ENCODE assay signal across 18 cellular contexts in the genomic region with DNA sequence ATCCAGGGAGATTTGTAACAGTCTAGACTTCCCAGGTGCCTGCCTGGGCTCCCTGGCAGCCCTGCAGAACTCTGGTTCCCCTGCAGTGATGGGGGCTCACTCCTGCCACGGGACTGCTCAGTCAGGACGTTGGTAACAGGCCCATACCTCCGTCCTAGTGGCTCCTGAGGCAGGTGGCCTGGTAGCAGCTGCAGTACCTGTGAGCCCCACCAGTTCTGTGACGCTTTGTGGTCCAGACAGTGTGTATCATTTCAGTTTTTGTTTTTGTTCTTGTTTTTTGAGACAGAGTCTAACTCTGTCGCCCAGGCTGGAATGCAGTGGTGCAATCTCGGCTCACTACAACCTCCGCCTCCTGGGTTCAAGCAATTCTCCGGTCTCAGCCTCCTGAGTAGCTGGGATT. TPM values are rescaled to one million over a fixed set of nuclear protein-coding genes. Genes with fewer than 3 reads are reported as not detected.
DNase-seq lines count a peak whose midpoint lies in the region; ATAC-seq, FAIRE-seq and TF ChIP-seq lines count a peak whose summit lies in the region.
"Had no signal": no experiment of that assay in that cellular context is flagged by ENCODE, and none has a peak within 500 bp of the region (broad histone marks: within the 10 kb centered on the region; RNA-seq: fewer than 3 reads in every experiment).

No MANE protein-coding gene starts in this region.

- H3K9me3 ChIP-seq in left ventricle myocardium inferior (replicated peaks), result no peaks in the 10 kb centered on the region
- H3K9me3 ChIP-seq in right atrium auricular region, result no peaks in the 10 kb centered on the region
- no peaks in the 10 kb centered on the region for H3K9me3 ChIP-seq in GM12878 (replicated peaks; ENCODE audit: control insufficient read depth, insufficient read depth, low read length)
- no peaks in the 10 kb centered on the region for H3K9me3 ChIP-seq in psoas muscle
- H3K9me3 ChIP-seq in aorta (ENCODE audit: control insufficient read depth, low read length), result no peaks in the 10 kb centered on the region

- H3K4me1 ChIP-seq in left ventricle myocardium inferior (peaks cover 68% of the 10 kb centered on the region), right atrium auricular region (peaks cover 0 to 34% of the 10 kb centered on the region in 2 donors), GM12878 (ENCODE audit: control insufficient read depth, insufficient read depth, low read length) (no peaks in the 10 kb centered on the region), psoas muscle (peaks cover 55% of the 10 kb centered on the region), aorta (ENCODE audit: control insufficient read depth in 1 of 2, insufficient read depth in 2 of 2, low read length in 2 of 2) (no peaks in the 10 kb centered on the region)

- no peak for TF ChIP-seq CTCF in left ventricle myocardium inferior (IDR thresholded peaks at IDR 0.05; ENCODE audit: borderline replicate concordance)
- TF ChIP-seq CTCF in right atrium auricular region (IDR thresholded peaks at IDR 0.05), result no peak
- TF ChIP-seq CTCF in GM12878 (IDR thresholded peaks at IDR 0.05 in 2 of 3, conservative IDR thresholded peaks at IDR 0.05 in 1 of 3; ENCODE audit: control insufficient read depth in 2 of 3, extremely low read depth in 1 of 3, insufficient read depth in 1 of 3, low read depth in 3 of 3, low read length in 3 of 3), result no peak
- no peak for TF ChIP-seq CTCF in psoas muscle (IDR thresholded peaks at IDR 0.05)

- SMC1A ChIA-PET in GM12878 (lab: Charles Lee; ENCODE audit: uncharacterized antibody, unreplicated experiment), result interaction anchor here (1.1 to 4.7 kb wide), 3 partner anchors 37 to 113 kb away, joined by 3 to 57 read pairs (median 14); a partner anchor contains a TSS

- no peak overlapping the region for H3K4me2 ChIP-seq in GM12878 (ENCODE audit: control insufficient read depth, insufficient read depth)

- no peak for TF ChIP-seq RAD21 in GM12878 (IDR thresholded peaks at IDR 0.05; ENCODE audit: insufficient read depth, low read depth, low read length)

- H3K4me3 ChIP-seq in left ventricle myocardium inferior, result no peak overlapping the region
- H3K4me3 ChIP-seq in right atrium auricular region, result no peak overlapping the region
- no peak overlapping the region for H3K4me3 ChIP-seq in GM12878
- no peak overlapping the region for H3K4me3 ChIP-seq in psoas muscle
- H3K4me3 ChIP-seq in aorta (ENCODE audit: low read length in 2 of 2), result no peak overlapping the region

- CTCF ChIA-PET in GM12878 (lab: Yijun Ruan, JAX), result interaction anchor here (1.1 to 6.2 kb wide), 13 partner anchors 10 to 116 kb away, joined by 3 to 141 read pairs (median 10); a partner anchor contains a TSS

- intact Hi-C loops in left ventricle myocardium inferior (cut with micrococcal nuclease), result loop anchor here (5.0 kb wide), 1 partner anchor 114 kb away; no protein-coding TSS in a partner anchor
- intact Hi-C loops in GM12878 (cut with micrococcal nuclease; ENCODE audit: unreplicated experiment), result no loop called here
- intact Hi-C loops in psoas muscle (cut with DNase I), result loop anchor here (2.0 to 5.0 kb wide), 2 partner anchors 112 to 114 kb away; no protein-coding TSS in a partner anchor
- intact Hi-C loops in aorta (cut with DNase I), result loop anchor here (2.0 to 10.0 kb wide), 3 partner anchors 49 to 114 kb away; a partner anchor contains a TSS

- 95% methylated on average over 8 of the region's 8 CpGs for WGBS in GM12878 (ENCODE audit: insufficient coverage, insufficient replicate concordance, low lambda C conversion rate, missing lambda C conversion rate)
- WGBS in psoas muscle, 3 donors, result 81 to 90% (median 83%) methylated on average over 8 of the region's 8 CpGs
- WGBS in aorta, 2 donors, result 84 to 89% methylated on average over 8 of the region's 8 CpGs

- H3K36me3 ChIP-seq in left ventricle myocardium inferior (peaks cover 81% of the 10 kb centered on the region), right atrium auricular region (peaks cover 93% of the 10 kb centered on the region), GM12878 (ENCODE audit: control insufficient read depth in 2 of 2, insufficient read depth in 2 of 2, low read length in 1 of 2) (peaks cover 17 to 60% of the 10 kb centered on the region in 2 experiments), psoas muscle (ENCODE audit: insufficient read depth in 1 of 2, low read depth in 1 of 2) (peaks cover 2 to 90% of the 10 kb centered on the region in 2 donors), aorta (ENCODE audit: control insufficient read depth in 1 of 2, insufficient read depth in 2 of 2, low read length in 1 of 2) (no peaks in the 10 kb centered on the region)

- peak overlapping the region; percentile 92 for H3K27ac ChIP-seq in left ventricle myocardium inferior (replicated peaks)
- H3K27ac ChIP-seq in right atrium auricular region, result peak overlapping the region in 1 of 2 donors; percentile 78
- no peak overlapping the region for H3K27ac ChIP-seq in GM12878 (ENCODE audit: control insufficient read depth, insufficient read depth)
- H3K27ac ChIP-seq in psoas muscle, result peak overlapping the region; percentile 23
- no peak overlapping the region for H3K27ac ChIP-seq in aorta (ENCODE audit: low read depth in 1 of 2, low read length in 2 of 2)
- H3K27ac ChIP-seq: C4-2B had no signal

- H3K9ac ChIP-seq in GM12878 (ENCODE audit: control insufficient read depth, insufficient read depth, low read length), result no peak overlapping the region

- no peaks in the 10 kb centered on the region for H4K20me1 ChIP-seq in GM12878 (ENCODE audit: control insufficient read depth, insufficient read depth)

- TF ChIP-seq POLR2A in GM12878 (IDR thresholded peaks at IDR 0.05; ENCODE audit: low read depth, low read length), result no peak; the same call in 1 of the 2 replicates

- in situ Hi-C loops in GM12878 (cut with MboI), result loop anchor here (5.0 kb wide), 1 partner anchor 114 kb away; no protein-coding TSS in a partner anchor

- RAD21 ChIA-PET in GM12878 (lab: Charles Lee; ENCODE audit: unreplicated experiment), result interaction anchor here (1.1 to 4.9 kb wide), 4 partner anchors 37 to 135 kb away, joined by 4 to 67 read pairs (median 6); a partner anchor contains a TSS

- no peaks in the 10 kb centered on the region for H3K79me2 ChIP-seq in GM12878 (ENCODE audit: control insufficient read depth, insufficient read depth, low read length)

- H3K27me3 ChIP-seq in left ventricle myocardium inferior (ENCODE audit: low read depth), result no peaks in the 10 kb centered on the region
- H3K27me3 ChIP-seq in right atrium auricular region, result no peaks in the 10 kb centered on the region
- no peaks in the 10 kb centered on the region for H3K27me3 ChIP-seq in GM12878 (replicated peaks in 1 of 2; ENCODE audit: control insufficient read depth in 2 of 2, insufficient read depth in 2 of 2, low read length in 1 of 2)
- no peaks in the 10 kb centered on the region for H3K27me3 ChIP-seq in psoas muscle (ENCODE audit: insufficient read depth in 3 of 3, low read length in 2 of 3)
- no peaks in the 10 kb centered on the region for H3K27me3 ChIP-seq in aorta (ENCODE audit: control insufficient read depth in 1 of 2, insufficient read depth in 2 of 2, low read length in 1 of 2)

- POLR2A ChIA-PET in GM12878 (lab: Charles Lee), result interaction anchor here (0.6 to 1.5 kb wide), 2 partner anchors 39 to 113 kb away, joined by 3 read pairs; no protein-coding TSS in a partner anchor

- DNase-seq in left ventricle myocardium inferior, result no peak
- no peak for DNase-seq in right atrium auricular region (ENCODE audit: low spot score)
- no peak for DNase-seq in GM12878 (ENCODE audit: low read depth, low spot score)
- no peak for DNase-seq in psoas muscle
- no peak for DNase-seq in aorta
- DNase-seq: DMS 273 treated with DMSO at 0.1 percent for 48 hours, GF-D8, H7, KBM-7, NCI-H1436 treated with DMSO at 0.1 percent for 48 hours, NCI-H2029 treated with DMSO at 0.1 percent for 48 hours, NCI-H510A, NCI-H82 had no signal

- ATAC-seq in GM12878, result 0 out of 3 replicates have a peak, but pooled peaks have one; percentile 27
- ATAC-seq in psoas muscle, result no peak
- ATAC-seq in HG03460 (IDR thresholded peaks at IDR 0.05; ENCODE audit: unreplicated experiment), result no peak
- ATAC-seq in aorta (ENCODE audit: low FRiP score), result no peak
- no peak for ATAC-seq in GM19467 (IDR thresholded peaks at IDR 0.05; ENCODE audit: unreplicated experiment)
- no peak for ATAC-seq in HG02763 (IDR thresholded peaks at IDR 0.05; ENCODE audit: unreplicated experiment)
- ATAC-seq: Right ventricle myocardium inferior had no signal

- no peak for TF ChIP-seq EP300 in GM12878 (IDR thresholded peaks at IDR 0.05; ENCODE audit: borderline replicate concordance in 1 of 2, control insufficient read depth in 1 of 2, low read depth in 2 of 2, low read length in 2 of 2)

- no TSS peak for BruUV-seq in GM12878 (replicated peaks; lab: Mats Ljungman, UMichigan)

- no peak for FAIRE-seq in GM12878 (lab: Jason Lieb, UNC)

- no peak overlapping the region for H2AFZ ChIP-seq in GM12878 (ENCODE audit: control insufficient read depth, low read depth, low read length)

RNA-seq across cellular contexts. Expression of a gene that starts 27.8 kb away (rescaled TPM):
- total RNA-seq in left ventricle myocardium inferior, result 15.8 TPM
- total RNA-seq in right atrium auricular region, result 10 to 100 TPM; 11.4 to 12.0 TPM
- 25.4 and 28.9 TPM in 2 replicates for total RNA-seq in GM12878 (2013; cell fraction: nucleolus; rRNA removed)
- total RNA-seq in GM12878 (2014; rRNA removed), result 10.0 and 12.2 TPM in 2 replicates
- 14.4 and 17.4 TPM in 2 replicates for total RNA-seq in GM12878 (2014; rRNA removed; fragmentation: Illumina TruSeq; extraction: Trizol)
- 36.6 and 40.9 TPM in 2 replicates for total RNA-seq in GM12878 (2021)
- polyA plus RNA-seq in GM12878 (2011; ENCODE audit: low read depth), result 5.4 TPM
- 15.7 and 29.8 TPM in 2 replicates for polyA plus RNA-seq in GM12878 (2011; rRNA removed)
- 41.0 and 42.2 TPM in 2 replicates for polyA plus RNA-seq in GM12878 (2011; cell fraction: cytosol; rRNA removed)
- 23.0 and 31.0 TPM in 2 replicates for polyA plus RNA-seq in GM12878 (2011; cell fraction: nucleus; rRNA removed)
- 14.0 and 14.6 TPM in 2 replicates for polyA plus RNA-seq in GM12878 (2012)
- 12.3 and 26.2 TPM in 2 replicates for polyA plus RNA-seq in GM12878 (2014; fragmentation: Illumina TruSeq; extraction: Trizol)
- 1 to 10 TPM; 3.5 to 5.8 TPM for polyA plus RNA-seq in GM12878 (2014; fragmentation: Nextera tagmentation; extraction: Ambion mirVana)
- polyA plus RNA-seq in GM12878 (2014; rRNA removed), result 23.1 and 26.0 TPM in 2 replicates
- polyA plus RNA-seq in GM12878 (2016; fragmentation: Nextera tagmentation; extraction: Ambion mirVana), result 10 to 100 TPM; 58.7 to 62.7 TPM
- 23.0 and 37.8 TPM in 2 replicates for polyA minus RNA-seq in GM12878 (2011; rRNA and poly(A)+ RNA removed)
- 6.1 and 9.0 TPM in 2 replicates for polyA minus RNA-seq in GM12878 (2011; cell fraction: cytosol; rRNA and poly(A)+ RNA removed)
- polyA minus RNA-seq in GM12878 (2011; cell fraction: nucleus; rRNA and poly(A)+ RNA removed), result 12.0 and 23.2 TPM in 2 replicates
- total RNA-seq in psoas muscle, result 10 to 100 TPM; 13.1 to 23.2 (median 18.5) TPM
- 10 to 100 TPM; 17.1 to 28.6 (median 17.2) TPM for polyA plus RNA-seq in psoas muscle
- total RNA-seq in aorta, result 10 to 100 TPM; 25.3 to 29.2 TPM
- polyA plus RNA-seq in aorta, result 10 to 100 TPM in 1 of 2 donors, 1 to 10 TPM in 1; 9.4 to 21.0 TPM

RNA-seq across cellular contexts. Expression of a gene that starts 44.3 kb away (rescaled TPM):
- total RNA-seq in left ventricle myocardium inferior (301 TPM), right atrium auricular region (100 to 1,000 TPM; 257 to 324 TPM), GM12878 (2014; rRNA removed) (not detected in 2 replicates), GM12878 (2014; rRNA removed; fragmentation: Illumina TruSeq; extraction: Trizol) (not detected in 2 replicates), GM12878 (2021) (0.08 and 0.13 TPM in 2 replicates), psoas muscle (1 to 10 TPM in 1 of 4 donors, under 1 TPM in 3; 0.27 to 1.1 (median 0.77) TPM), aorta (10 to 100 TPM; 28.2 to 76.9 TPM)
- not detected in 2 replicates for total RNA-seq in GM12878 (2013; cell fraction: nucleolus; rRNA removed)
- polyA plus RNA-seq in GM12878 (2011; ENCODE audit: low read depth), result not detected
- polyA plus RNA-seq in GM12878 (2011; rRNA removed) (not detected in 2 replicates), GM12878 (2014; fragmentation: Illumina TruSeq; extraction: Trizol) (not detected in 2 replicates), GM12878 (2014; fragmentation: Nextera tagmentation; extraction: Ambion mirVana) (not detected), GM12878 (2014; rRNA removed) (not detected in 2 replicates), GM12878 (2016; fragmentation: Nextera tagmentation; extraction: Ambion mirVana) (not detected), psoas muscle (under 1 TPM; 0.60 to 0.69 (median 0.66) TPM), aorta (100 to 1,000 TPM in 1 of 2 donors, 10 to 100 TPM in 1; 19.2 to 129 TPM)
- polyA plus RNA-seq in GM12878 (2011; cell fraction: cytosol; rRNA removed), result not detected in 2 replicates
- polyA plus RNA-seq in GM12878 (2011; cell fraction: nucleus; rRNA removed), result not detected in 2 replicates
- polyA plus RNA-seq in GM12878 (2012), result not detected in 2 replicates
- not detected in 2 replicates for polyA minus RNA-seq in GM12878 (2011; rRNA and poly(A)+ RNA removed)
- polyA minus RNA-seq in GM12878 (2011; cell fraction: cytosol; rRNA and poly(A)+ RNA removed), result not detected in 2 replicates
- polyA minus RNA-seq in GM12878 (2011; cell fraction: nucleus; rRNA and poly(A)+ RNA removed), result not detected in 2 replicates

RNA-seq across cellular contexts. Expression of a gene that starts 47.5 kb away (rescaled TPM):
- 851 TPM for total RNA-seq in left ventricle myocardium inferior
- total RNA-seq in right atrium auricular region, result 100 to 1,000 TPM; 447 to 604 TPM
- 78.7 and 86.2 TPM in 2 replicates for total RNA-seq in GM12878 (2013; cell fraction: nucleolus; rRNA removed)
- total RNA-seq in GM12878 (2014; rRNA removed), result 115 and 132 TPM in 2 replicates
- total RNA-seq in GM12878 (2014; rRNA removed; fragmentation: Illumina TruSeq; extraction: Trizol), result 63.2 and 69.0 TPM in 2 replicates
- 127 and 133 TPM in 2 replicates for total RNA-seq in GM12878 (2021)
- polyA plus RNA-seq in GM12878 (2011; ENCODE audit: low read depth), result 48.7 TPM
- 16.1 and 22.4 TPM in 2 replicates for polyA plus RNA-seq in GM12878 (2011; rRNA removed)
- polyA plus RNA-seq in GM12878 (2011; cell fraction: cytosol; rRNA removed), result 60.6 and 64.3 TPM in 2 replicates
- polyA plus RNA-seq in GM12878 (2011; cell fraction: nucleus; rRNA removed), result 355 and 367 TPM in 2 replicates
- 71.7 and 92.0 TPM in 2 replicates for polyA plus RNA-seq in GM12878 (2012)
- polyA plus RNA-seq in GM12878 (2014; fragmentation: Illumina TruSeq; extraction: Trizol), result 41.6 and 102 TPM in 2 replicates
- polyA plus RNA-seq in GM12878 (2014; fragmentation: Nextera tagmentation; extraction: Ambion mirVana), result 10 to 100 TPM; 21.4 to 22.3 TPM
- polyA plus RNA-seq in GM12878 (2014; rRNA removed), result 74.8 and 83.8 TPM in 2 replicates
- polyA plus RNA-seq in GM12878 (2016; fragmentation: Nextera tagmentation; extraction: Ambion mirVana), result 100 to 1,000 TPM; 211 to 214 TPM
- polyA minus RNA-seq in GM12878 (2011; rRNA and poly(A)+ RNA removed), result 23.3 and 35.4 TPM in 2 replicates
- polyA minus RNA-seq in GM12878 (2011; cell fraction: cytosol; rRNA and poly(A)+ RNA removed), result 26.1 and 33.6 TPM in 2 replicates
- 42.7 and 65.6 TPM in 2 replicates for polyA minus RNA-seq in GM12878 (2011; cell fraction: nucleus; rRNA and poly(A)+ RNA removed)
- total RNA-seq in psoas muscle, result 100 to 1,000 TPM; 422 to 513 (median 474) TPM
- polyA plus RNA-seq in psoas muscle, result 100 to 1,000 TPM; 346 to 459 (median 402) TPM
- 10 to 100 TPM; 53.7 to 60.7 TPM for total RNA-seq in aorta
- 10 to 100 TPM; 39.5 to 49.6 TPM for polyA plus RNA-seq in aorta

RNA-seq across cellular contexts. Expression of a gene that starts 48.0 kb away (rescaled TPM):
- total RNA-seq in left ventricle myocardium inferior (23.9 TPM), right atrium auricular region (10 to 100 TPM; 19.3 to 23.5 TPM), GM12878 (2014; rRNA removed) (81.4 and 99.9 TPM in 2 replicates), GM12878 (2014; rRNA removed; fragmentation: Illumina TruSeq; extraction: Trizol) (85.5 and 86.8 TPM in 2 replicates), GM12878 (2021) (64.2 and 64.8 TPM in 2 replicates), psoas muscle (10 to 100 TPM; 19.9 to 40.0 (median 23.4) TPM), aorta (10 to 100 TPM; 22.5 to 27.0 TPM)
- total RNA-seq in GM12878 (2013; cell fraction: nucleolus; rRNA removed), result 6.6 and 7.7 TPM in 2 replicates
- 38.8 TPM for polyA plus RNA-seq in GM12878 (2011; ENCODE audit: low read depth)
- polyA plus RNA-seq in GM12878 (2011; rRNA removed) (96.7 and 99.4 TPM in 2 replicates), GM12878 (2014; fragmentation: Illumina TruSeq; extraction: Trizol) (91.7 and 101 TPM in 2 replicates), GM12878 (2014; fragmentation: Nextera tagmentation; extraction: Ambion mirVana) (10 to 100 TPM; 40.5 to 77.0 TPM), GM12878 (2014; rRNA removed) (97.6 and 115 TPM in 2 replicates), GM12878 (2016; fragmentation: Nextera tagmentation; extraction: Ambion mirVana) (10 to 100 TPM; 51.5 to 52.4 TPM), psoas muscle (10 to 100 TPM; 34.3 to 79.2 (median 49.0) TPM), aorta (10 to 100 TPM; 29.8 to 43.1 TPM)
- polyA plus RNA-seq in GM12878 (2011; cell fraction: cytosol; rRNA removed), result 63.8 and 68.0 TPM in 2 replicates
- polyA plus RNA-seq in GM12878 (2011; cell fraction: nucleus; rRNA removed), result 36.7 and 44.3 TPM in 2 replicates
- 30.5 and 37.3 TPM in 2 replicates for polyA plus RNA-seq in GM12878 (2012)
- polyA minus RNA-seq in GM12878 (2011; rRNA and poly(A)+ RNA removed), result 34.6 and 35.7 TPM in 2 replicates
- polyA minus RNA-seq in GM12878 (2011; cell fraction: cytosol; rRNA and poly(A)+ RNA removed), result 8.1 and 11.6 TPM in 2 replicates
- polyA minus RNA-seq in GM12878 (2011; cell fraction: nucleus; rRNA and poly(A)+ RNA removed), result 5.0 and 11.9 TPM in 2 replicates

Comparison
In these comparisons a context has a peak if more than half of its experiments do, and no peak if none do; other contexts are left out.
1. H3K27ac ChIP-seq: peak in left ventricle myocardium inferior (single experiment) and psoas muscle (single experiment); none in GM12878 (single experiment) and aorta (0 of 2).
2. RNA of a gene that starts 44.3 kb away (total RNA-seq): 257 to 324 TPM in right atrium auricular region, 301 TPM in left ventricle myocardium inferior (single experiment) and 28.2 to 76.9 TPM in aorta; 0.27 to 1.1 TPM in psoas muscle and 0.08 to 0.13 TPM in GM12878; every median in the first group is over 10 times any median in the second.